Comparison of ENCODE assay signal across 8 cellular contexts in genomic region chr2:70994445-70995226, GRCh38. TPM values are rescaled to one million over a fixed set of nuclear protein-coding genes. Genes with fewer than 3 reads are reported as not detected.
DNase-seq lines count a peak whose midpoint lies in the region; ATAC-seq and TF ChIP-seq lines count a peak whose summit lies in the region.

TEX261 (minus strand) TSS chr2:70994873; CDS start chr2:70994757, 116 bp downstream.

- H3K79me2 ChIP-seq in OCI-LY7 (ENCODE audit: insufficient read depth, low read depth, low read length): peaks cover 20% of the 10 kb centered on the region

- CTCF ChIA-PET in OCI-LY7 (lab: Charles Lee; ENCODE audit: unreplicated experiment): no interaction called here

- under 1% methylated on average over 87 of the region's 87 CpGs for WGBS in HUES64

- intact Hi-C loops in OCI-LY7 (cut with micrococcal nuclease; ENCODE audit: unreplicated experiment): loop anchor here (2.0 kb wide), 1 partner anchor 74 kb away; the partner anchor contains the start of gene NAGK

- no TSS peak for BruUV-seq in OCI-LY7 (replicated peaks; lab: Mats Ljungman, UMichigan)

- POLR2A ChIA-PET in OCI-LY7 (lab: Charles Lee): no interaction called here

- peak within 1 kb of the TSS; percentile 99 for H2AFZ ChIP-seq in OCI-LY7 (ENCODE audit: low read length)

- no peak within 1 kb of the TSS for H3K27ac ChIP-seq in HUES64 (ENCODE audit: low read depth, low read length)
- H3K27ac ChIP-seq in OCI-LY7 (ENCODE audit: low read depth, low read length, poor library complexity, severe bottlenecking): peak within 1 kb of the TSS; percentile 69

- H3K4me1 ChIP-seq in HUES64 (ENCODE audit: insufficient read depth, low read length) (peaks cover 8% of the 10 kb centered on the region; the same call in 1 of the 2 replicates), OCI-LY7 (ENCODE audit: insufficient read depth, low read length, poor library complexity, severe bottlenecking) (peaks cover 19% of the 10 kb centered on the region), mucosa of stomach (ENCODE audit: control insufficient read depth, insufficient read depth, low read length) (peaks cover 15% of the 10 kb centered on the region)

- peak within 1 kb of the TSS; percentile 100 for H3K4me2 ChIP-seq in OCI-LY7 (ENCODE audit: low read length)

- peak; percentile 62 for TF ChIP-seq CTCF in OCI-LY7 (conservative IDR thresholded peaks at IDR 0.05; ENCODE audit: low read length)
- TF ChIP-seq CTCF in epithelial cell of proximal tubule (conservative IDR thresholded peaks at IDR 0.05; ENCODE audit: low read depth, low read length): peak; percentile 57

- DNase-seq in DMS114 treated with DMSO at 0.1 percent for 48 hours (lab: John Stamatoyannopoulos, UW; ENCODE audit: unreplicated experiment) (peak; percentile 86), OCI-LY7 (ENCODE audit: low spot score) (peak; percentile 91), activated T-cell treated with anti-CD3 and anti-CD28 coated beads for 48 hours (ENCODE audit: low read depth) (peak; percentile 95), epithelial cell of proximal tubule (ENCODE audit: low read depth) (no peak)
- peak; percentile 80 to 81 for DNase-seq in stimulated activated CD8-positive, alpha-beta memory T cell treated with anti-CD3 and anti-CD28 coated beads, Interleukin-7, amount 100 ng/mL, for 1 hour (ENCODE audit: low read depth in 2 of 2)

- H3K9me3 ChIP-seq in HUES64 (ENCODE audit: insufficient read depth, low read depth, low read length): no peaks in the 10 kb centered on the region
- no peaks in the 10 kb centered on the region for H3K9me3 ChIP-seq in OCI-LY7 (ENCODE audit: low read length)
- H3K9me3 ChIP-seq in mucosa of stomach (ENCODE audit: control insufficient read depth, low read length): no peaks in the 10 kb centered on the region

- H3K27me3 ChIP-seq in HUES64 (ENCODE audit: insufficient read depth, low read length) (peaks cover 12% of the 10 kb centered on the region), mucosa of stomach (ENCODE audit: control insufficient read depth, insufficient read depth, low read length) (no peaks in the 10 kb centered on the region)

- peaks cover 13% of the 10 kb centered on the region for H4K20me1 ChIP-seq in OCI-LY7 (ENCODE audit: insufficient read depth, low read length)

- ATAC-seq in GM21447 (IDR thresholded peaks at IDR 0.05; ENCODE audit: unreplicated experiment): peak; percentile 91

- peak within 1 kb of the TSS; percentile 82 for H3K4me3 ChIP-seq in HUES64 (ENCODE audit: low read length)
- H3K4me3 ChIP-seq in OCI-LY7 (ENCODE audit: low read depth, low read length, poor library complexity, severe bottlenecking): peak within 1 kb of the TSS; percentile 100
- H3K4me3 ChIP-seq in epithelial cell of proximal tubule (ENCODE audit: low read depth, low read length): peak within 1 kb of the TSS; percentile 89
- H3K4me3 ChIP-seq in mucosa of stomach (ENCODE audit: low read length): peak within 1 kb of the TSS; percentile 93

- no peaks in the 10 kb centered on the region for H3K9me2 ChIP-seq in OCI-LY7 (ENCODE audit: insufficient read depth, low read length)

- peaks cover 9% of the 10 kb centered on the region for H3K36me3 ChIP-seq in HUES64 (ENCODE audit: insufficient read depth, low read length)
- peaks cover 31% of the 10 kb centered on the region; the same call in 1 of the 2 replicates for H3K36me3 ChIP-seq in OCI-LY7 (ENCODE audit: insufficient read depth, low read length)
- H3K36me3 ChIP-seq in mucosa of stomach (ENCODE audit: control insufficient read depth, insufficient read depth, low read length): no peaks in the 10 kb centered on the region

- H3K9ac ChIP-seq in HUES64 (ENCODE audit: low read depth, low read length) (peak within 1 kb of the TSS; percentile 68), mucosa of stomach (ENCODE audit: low read length) (peak within 1 kb of the TSS; percentile 89)

RNA-seq across cellular contexts. Expression of gene TEX261, which starts in this region (rescaled TPM):
- 22.2 TPM for polyA plus RNA-seq in HUES64 (2013, experiment 1 of 2)
- polyA plus RNA-seq in HUES64 (2013, experiment 2 of 2): 21.3 TPM
- total RNA-seq in OCI-LY7 (2014; rRNA removed; shearing (Covaris generic)): 26.7 and 34.5 TPM in 2 replicates
- total RNA-seq in OCI-LY7 (2022) (45.8 and 57.7 TPM in 2 replicates), epithelial cell of proximal tubule (12.3 and 39.6 TPM in 2 replicates)
